ENCODE assay signal across 10 cellular contexts in genomic region chr14:51419685-51420084, GRCh38.
DNase-seq lines count a peak whose midpoint lies in the region; ATAC-seq, FAIRE-seq and TF ChIP-seq lines count a peak whose summit lies in the region.
"Had no signal": no experiment of that assay in that cellular context is flagged by ENCODE, and none has a peak within 500 bp of the region (broad histone marks: within the 10 kb centered on the region; RNA-seq: fewer than 3 reads in every experiment).

No MANE protein-coding gene starts in this region.

- no peak overlapping the region for H2AFZ ChIP-seq in HepG2 (ENCODE audit: low read length)

- TF ChIP-seq RAD21 in HepG2 (CRISPR knock-in tag; IDR thresholded peaks at IDR 0.05), result no peak

- ATAC-seq in HepG2, result no peak
- no peak for ATAC-seq in right lobe of liver
- peak; percentile 95 for ATAC-seq in central memory CD8-positive, alpha-beta T cell (replicated peaks; ENCODE audit: extremely low read depth, poor library complexity, severe bottlenecking)
- ATAC-seq in HG03342 (IDR thresholded peaks at IDR 0.05; ENCODE audit: unreplicated experiment), result no peak
- ATAC-seq in HG02623 (IDR thresholded peaks at IDR 0.05; ENCODE audit: unreplicated experiment), result no peak
- ATAC-seq: heart left ventricle had no signal

- POLR2A ChIA-PET in HepG2 (lab: Yijun Ruan, JAX), result no interaction called here

- BruUV-seq in HepG2 (replicated peaks; lab: Mats Ljungman, UMichigan), result no TSS peak

- TF ChIP-seq POLR2A in HepG2 (IDR thresholded peaks at IDR 0.05; ENCODE audit: insufficient read depth in 1 of 2, low read depth in 2 of 2, low read length in 2 of 2), result no peak
- no peak for TF ChIP-seq POLR2A in right lobe of liver (IDR thresholded peaks at IDR 0.05)

- TF ChIP-seq EP300 in HepG2 (IDR thresholded peaks at IDR 0.05; ENCODE audit: low read depth in 2 of 2, low read length in 2 of 2) (no peak), HepG2 (CRISPR knock-in tag; IDR thresholded peaks at IDR 0.05; ENCODE audit: borderline replicate concordance) (no peak)

- peaks cover 3% of the 10 kb centered on the region for H3K36me3 Mint-ChIP-seq in central memory CD8-positive, alpha-beta T cell (ENCODE audit: insufficient read depth)

- no peak for DNase-seq in HepG2 (ENCODE audit: low spot score)
- DNase-seq in right lobe of liver, result no peak
- peak; percentile 8 for DNase-seq in activated CD4-positive, alpha-beta T cell treated with anti-CD3 and anti-CD28 coated beads, Interleukin-2, amount 50 U/mL, for 1 hour
- peak in 1 of 2 donors; percentile 53 for DNase-seq in central memory CD8-positive, alpha-beta T cell (ENCODE audit: low spot score in 2 of 2)
- no peak for DNase-seq in urothelium cell line (ENCODE audit: low spot score)
- no peak for DNase-seq in amniotic stem cell (lab: John Stamatoyannopoulos, UW)
- DNase-seq: heart left ventricle, NCI-H2081 treated with DMSO at 0.1 percent for 48 hours had no signal

- H3K36me3 ChIP-seq in HepG2 (replicated peaks in 1 of 2; ENCODE audit: control insufficient read depth in 1 of 2, insufficient read depth in 2 of 2, low read length in 2 of 2) (no peaks in the 10 kb centered on the region), right lobe of liver (no peaks in the 10 kb centered on the region)
- H3K36me3 ChIP-seq: heart left ventricle had no signal

- no peak overlapping the region for H3K4me2 ChIP-seq in HepG2 (ENCODE audit: low read depth, low read length)

- in situ Hi-C loops in HepG2 (cut with HindIII; ENCODE audit: extremely low pct_ligation_motif_present, low pct_unique_long_range_greater_than_20kb), result no loop called here

- H3K4me3 ChIP-seq in HepG2 (replicated peaks in 1 of 3; ENCODE audit: insufficient read depth in 1 of 3, low read depth in 2 of 3, low read length in 3 of 3), result no peak overlapping the region
- H3K4me3 ChIP-seq in right lobe of liver, result no peak overlapping the region
- H3K4me3 ChIP-seq: heart left ventricle had no signal

- H3K9me3 Mint-ChIP-seq in central memory CD8-positive, alpha-beta T cell, result peaks cover 38% of the 10 kb centered on the region

- peaks cover 14% of the 10 kb centered on the region for H3K4me1 Mint-ChIP-seq in central memory CD8-positive, alpha-beta T cell

- H3K4me3 Mint-ChIP-seq in central memory CD8-positive, alpha-beta T cell, result no peak overlapping the region

- 1% methylated on average over 7 of the region's 7 CpGs for WGBS in HepG2 (ENCODE audit: low lambda C conversion rate)
- WGBS in right lobe of liver (ENCODE audit: insufficient coverage, low coverage, low lambda C conversion rate, missing lambda C conversion rate), result 54% methylated on average over 6 of the region's 7 CpGs

- H3K27ac ChIP-seq in HepG2 (ENCODE audit: extremely low read length, insufficient read depth, low read length) (no peak overlapping the region), right lobe of liver (no peak overlapping the region)

- TF ChIP-seq CTCF in HepG2 (CRISPR knock-in tag; IDR thresholded peaks at IDR 0.05), result no peak
- TF ChIP-seq CTCF in right lobe of liver (IDR thresholded peaks at IDR 0.05), result no peak

- no peaks in the 10 kb centered on the region for H4K20me1 ChIP-seq in HepG2 (ENCODE audit: insufficient read depth, low read length)

- FAIRE-seq in HepG2 (lab: Jason Lieb, UNC) (no peak), urothelium cell line (lab: Jason Lieb, UNC) (peak; percentile 79)

- H3K27me3 Mint-ChIP-seq in central memory CD8-positive, alpha-beta T cell, result peaks cover 29% of the 10 kb centered on the region

- H3K9ac ChIP-seq in HepG2 (ENCODE audit: insufficient read depth, low read depth, low read length), result no peak overlapping the region

- peak overlapping the region; percentile 75 for H3K27ac Mint-ChIP-seq in central memory CD8-positive, alpha-beta T cell (ENCODE audit: low read depth)

- CTCF ChIA-PET in HepG2 (lab: Yijun Ruan, JAX; ENCODE audit: low intra/inter-chr PET ratio, low total read pairs), result no interaction called here

- H3K9me3 ChIP-seq in HepG2 (ENCODE audit: low read length) (peaks cover 8% of the 10 kb centered on the region; the same call in 1 of the 2 replicates), right lobe of liver (no peaks in the 10 kb centered on the region)

- H3K79me2 ChIP-seq in HepG2 (ENCODE audit: insufficient read depth, low read length), result no peaks in the 10 kb centered on the region

- no peaks in the 10 kb centered on the region for H3K27me3 ChIP-seq in HepG2 (ENCODE audit: control insufficient read depth in 1 of 2, insufficient read depth in 2 of 2, low read length in 2 of 2)
- no peaks in the 10 kb centered on the region for H3K27me3 ChIP-seq in right lobe of liver
- H3K27me3 ChIP-seq: heart left ventricle had no signal

- H3K4me1 ChIP-seq in HepG2 (ENCODE audit: insufficient read depth, low read length) (no peaks in the 10 kb centered on the region), right lobe of liver (peaks cover 0 to 4% (median 0%) of the 10 kb centered on the region in 4 donors)

- intact Hi-C loops in HepG2 (cut with micrococcal nuclease; ENCODE audit: unreplicated experiment) (no loop called here), right lobe of liver (cut with DNase I) (no loop called here)

TF ChIP-seq in HepG2, 621 proteins besides CTCF, POLR2A, EP300 and RAD21:
- TF ChIP-seq RAD51 (IDR thresholded peaks at IDR 0.05; ENCODE audit: borderline replicate concordance), result peak; percentile 87; the same call in 1 of the 2 replicates
- TF ChIP-seq TCF7 (IDR thresholded peaks at IDR 0.05; ENCODE audit: low read depth), result no peak
- no peak for TF ChIP-seq PHF21A (CRISPR knock-in tag; IDR thresholded peaks at IDR 0.05)
- peak; percentile 96 for TF ChIP-seq USF2 (IDR thresholded peaks at IDR 0.05; ENCODE audit: low read depth, low read length)
- TF ChIP-seq USF2 (CRISPR knock-in tag; IDR thresholded peaks at IDR 0.05; ENCODE audit: borderline replicate concordance), result no peak
- TF ChIP-seq MNT (IDR thresholded peaks at IDR 0.05), result peak; percentile 68
